17 cellular contexts compared by ENCODE assay signal in genomic region chr1:95753382-95754016, GRCh38.
DNase-seq lines count a peak whose midpoint lies in the region; ATAC-seq and TF ChIP-seq lines count a peak whose summit lies in the region.
"Had no signal": no experiment of that assay in that cellular context is flagged by ENCODE, and none has a peak within 500 bp of the region (broad histone marks: within the 10 kb centered on the region; RNA-seq: fewer than 3 reads in every experiment).

No MANE protein-coding gene starts in this region.

- H3K4me2 ChIP-seq in osteoblast (ENCODE audit: insufficient read depth, low read length) = no peak overlapping the region
- H3K4me2 ChIP-seq: A549, GM23338 had no signal

- H3K9me3 ChIP-seq in HEK293 (ENCODE audit: control insufficient read depth, insufficient read depth, low read depth, low read length) (no peaks in the 10 kb centered on the region), osteoblast (ENCODE audit: low read depth, low read length) (no peaks in the 10 kb centered on the region), aorta (ENCODE audit: control insufficient read depth, low read length) (no peaks in the 10 kb centered on the region)
- H3K9me3 ChIP-seq: A549, Caco-2 had no signal

- no peak overlapping the region for H2AFZ ChIP-seq in osteoblast (ENCODE audit: low read length)
- H2AFZ ChIP-seq: GM23338 had no signal

- H3K4me1 ChIP-seq in HEK293 (ENCODE audit: control insufficient read depth, insufficient read depth, low read length) (no peaks in the 10 kb centered on the region), osteoblast (ENCODE audit: insufficient read depth, low read length) (no peaks in the 10 kb centered on the region), aorta (ENCODE audit: control insufficient read depth in 1 of 2, insufficient read depth in 2 of 2, low read length in 2 of 2) (no peaks in the 10 kb centered on the region)
- H3K4me1 ChIP-seq: A549, Caco-2 had no signal

- CTCF ChIA-PET in HEK293 (lab: Yijun Ruan, JAX) = no interaction called here
- CTCF ChIA-PET in activated CD8-positive, alpha-beta T cell treated with anti-CD3 and anti-CD28 coated beads for 36 hours (lab: Charles Lee) = no interaction called here

- H4K20me1 ChIP-seq in osteoblast (ENCODE audit: insufficient read depth, low read length) = no peaks in the 10 kb centered on the region

- H3K27ac Mint-ChIP-seq in chondrocyte (ENCODE audit: unreplicated experiment) = no peak overlapping the region
- H3K27ac Mint-ChIP-seq in activated CD8-positive, alpha-beta T cell treated with anti-CD3 and anti-CD28 coated beads for 36 hours = no peak overlapping the region
- H3K27ac Mint-ChIP-seq: CD4-positive, alpha-beta T cell; GM23338; HFFc6 had no signal

- WGBS in aorta, 2 donors = 92 to 94% methylated on average over 12 of the region's 12 CpGs

- intact Hi-C loops in aorta (cut with DNase I) = no loop called here
- intact Hi-C loops in activated CD8-positive, alpha-beta T cell treated with anti-CD3 and anti-CD28 coated beads for 36 hours (cut with micrococcal nuclease) = no loop called here

- H3K4me1 Mint-ChIP-seq in chondrocyte (ENCODE audit: low read depth) = no peaks in the 10 kb centered on the region
- H3K4me1 Mint-ChIP-seq in activated CD8-positive, alpha-beta T cell treated with anti-CD3 and anti-CD28 coated beads for 36 hours (ENCODE audit: low read depth) = no peaks in the 10 kb centered on the region

- ATAC-seq in aorta (ENCODE audit: low FRiP score) (peak; percentile 13), GM21619 (IDR thresholded peaks at IDR 0.05; ENCODE audit: unreplicated experiment) (no peak)
- no peak for ATAC-seq in activated CD8-positive, alpha-beta T cell treated with anti-CD3 and anti-CD28 coated beads for 36 hours
- ATAC-seq: A549, GM23338 had no signal

- no peak for TF ChIP-seq CTCF in HEK293 (tag by site-specific recombination; IDR thresholded peaks at IDR 0.05)
- no peak for TF ChIP-seq CTCF in chondrocyte (IDR thresholded peaks at IDR 0.05)
- no peak for TF ChIP-seq CTCF in osteoblast (IDR thresholded peaks at IDR 0.05; ENCODE audit: extremely low read depth, low read depth, low read length)
- no peak for TF ChIP-seq CTCF in activated CD8-positive, alpha-beta T cell treated with anti-CD3 and anti-CD28 coated beads for 36 hours (IDR thresholded peaks at IDR 0.05)

- no peaks in the 10 kb centered on the region for H3K27me3 Mint-ChIP-seq in chondrocyte (ENCODE audit: low read depth)
- no peaks in the 10 kb centered on the region for H3K27me3 Mint-ChIP-seq in activated CD8-positive, alpha-beta T cell treated with anti-CD3 and anti-CD28 coated beads for 36 hours
- H3K27me3 Mint-ChIP-seq: CD4-positive, alpha-beta T cell had no signal

- H3K27me3 ChIP-seq in osteoblast (ENCODE audit: insufficient read depth, low read length) = no peaks in the 10 kb centered on the region
- no peaks in the 10 kb centered on the region for H3K27me3 ChIP-seq in aorta (ENCODE audit: control insufficient read depth in 1 of 2, insufficient read depth in 2 of 2, low read length in 1 of 2)

- H3K79me2 ChIP-seq in osteoblast (ENCODE audit: insufficient read depth, low read length) = no peaks in the 10 kb centered on the region

- H3K36me3 ChIP-seq in HEK293 (ENCODE audit: control insufficient read depth in 2 of 2, insufficient read depth in 1 of 2, low read length in 2 of 2) (no peaks in the 10 kb centered on the region), osteoblast (ENCODE audit: insufficient read depth, low read length) (no peaks in the 10 kb centered on the region), aorta (ENCODE audit: control insufficient read depth in 1 of 2, insufficient read depth in 2 of 2, low read length in 1 of 2) (no peaks in the 10 kb centered on the region)

- POLR2A ChIA-PET in HEK293 (lab: Yijun Ruan, JAX) = no interaction called here
- POLR2A ChIA-PET in activated CD8-positive, alpha-beta T cell treated with anti-CD3 and anti-CD28 coated beads for 36 hours (lab: Charles Lee) = no interaction called here

- peak; percentile 55 for DNase-seq in chondrocyte (ENCODE audit: low spot score)
- peak; percentile 13 for DNase-seq in osteoblast (ENCODE audit: insufficient read length, low spot score, missing footprints)
- peak in 1 of 2 donors; percentile 66 for DNase-seq in aorta
- DNase-seq in activated CD8-positive, alpha-beta T cell treated with anti-CD3 and anti-CD28 coated beads for 36 hours = no peak
- no peak for DNase-seq in NCI-H2171 (lab: John Stamatoyannopoulos, UW)
- DNase-seq: AML-193; Caco-2; CD4-positive, alpha-beta T cell; HCEC 1CT; HFFc6; IMR-90 had no signal

- peaks cover 20% of the 10 kb centered on the region for H3K9me3 Mint-ChIP-seq in chondrocyte (ENCODE audit: low read depth)
- peaks cover 15% of the 10 kb centered on the region for H3K9me3 Mint-ChIP-seq in activated CD8-positive, alpha-beta T cell treated with anti-CD3 and anti-CD28 coated beads for 36 hours

- no peak overlapping the region for H3K4me3 ChIP-seq in HEK293 (ENCODE audit: low read depth, low read length)
- H3K4me3 ChIP-seq in osteoblast (ENCODE audit: insufficient read depth, low read length) = no peak overlapping the region
- no peak overlapping the region for H3K4me3 ChIP-seq in aorta (ENCODE audit: low read length in 2 of 2)
- H3K4me3 ChIP-seq: A549, GM23338 had no signal

- H3K36me3 Mint-ChIP-seq in chondrocyte (ENCODE audit: low read depth) = no peaks in the 10 kb centered on the region
- H3K36me3 Mint-ChIP-seq in activated CD8-positive, alpha-beta T cell treated with anti-CD3 and anti-CD28 coated beads for 36 hours (ENCODE audit: low read depth) = peaks cover 1% of the 10 kb centered on the region

- no peak overlapping the region for H3K4me3 Mint-ChIP-seq in chondrocyte (ENCODE audit: unreplicated experiment)
- H3K4me3 Mint-ChIP-seq in activated CD8-positive, alpha-beta T cell treated with anti-CD3 and anti-CD28 coated beads for 36 hours = no peak overlapping the region
- H3K4me3 Mint-ChIP-seq: CD4-positive, alpha-beta T cell; GM23338; HFFc6 had no signal

- H3K27ac ChIP-seq in HEK293 (ENCODE audit: extremely low read depth, low read depth, low read length) = no peak overlapping the region
- no peak overlapping the region for H3K27ac ChIP-seq in osteoblast (ENCODE audit: low read depth, low read length)
- no peak overlapping the region for H3K27ac ChIP-seq in aorta (ENCODE audit: low read depth in 1 of 2, low read length in 2 of 2)
- H3K27ac ChIP-seq: 22Rv1, A549, C4-2B had no signal

TF ChIP-seq in HEK293, 187 proteins besides CTCF, POLR2A, EP300 and RAD21:
- TF ChIP-seq ZNF335 (tag by site-specific recombination; conservative IDR thresholded peaks at IDR 0.05) = 0 out of 2 replicates have a peak, but pooled peaks have one; percentile 2
- no peak for TF ChIP-seq ZNF701 (tag by site-specific recombination; IDR thresholded peaks at IDR 0.05)
- no peak for TF ChIP-seq ZNF24 (tag by site-specific recombination; IDR thresholded peaks at IDR 0.05)

Comparison
In these comparisons a context has a peak if more than half of its experiments do, and no peak if none do; other contexts are left out.
1. DNase-seq: peak in chondrocyte (single experiment) and osteoblast (single experiment); none in activated CD8-positive, alpha-beta T cell treated with anti-CD3 and anti-CD28 coated beads for 36 hours (single experiment) and NCI-H2171 (single experiment).